Comparison of ENCODE assay signal across 8 cellular contexts in genomic region chr9:133144142-133144886, GRCh38. TPM values are rescaled to one million over a fixed set of nuclear protein-coding genes. Genes with fewer than 3 reads are reported as not detected.
DNase-seq lines count a peak whose midpoint lies in the region; ATAC-seq and TF ChIP-seq lines count a peak whose summit lies in the region.

No MANE protein-coding gene starts in this region.

- H3K36me3 Mint-ChIP-seq in Calu3 (ENCODE audit: insufficient read depth, unreplicated experiment) = peaks cover 23% of the 10 kb centered on the region
- no peaks in the 10 kb centered on the region for H3K36me3 Mint-ChIP-seq in activated naive CD8-positive, alpha-beta T cell treated with anti-CD3 and anti-CD28 coated beads for 36 hours

- peak overlapping the region; percentile 47 for H3K4me3 Mint-ChIP-seq in Calu3 (ENCODE audit: low read depth, unreplicated experiment)
- H3K4me3 Mint-ChIP-seq in activated naive CD8-positive, alpha-beta T cell treated with anti-CD3 and anti-CD28 coated beads for 36 hours = peak overlapping the region; percentile 63

- no peaks in the 10 kb centered on the region for H3K9me2 ChIP-seq in SU-DHL-6 (replicated peaks; ENCODE audit: insufficient read depth, low read length)

- intact Hi-C loops in Calu3 (cut with micrococcal nuclease; ENCODE audit: unreplicated experiment) (loop anchor here (1.0 to 10.0 kb wide), 2 partner anchors 41 to 110 kb away; partner anchors contain the start of gene GTF3C5), left cardiac atrium (cut with DNase I) (loop anchor here in 1 of 2 donors (2.0 to 10.0 kb wide), 2 partner anchors 40 to 100 kb away; no protein-coding TSS in a partner anchor), vagina (cut with DNase I) (loop anchor here (1.0 to 10.0 kb wide), 2 partner anchors 41 to 110 kb away; partner anchors contain the start of gene GTF3C5)

- H3K4me3 ChIP-seq in SU-DHL-6 (ENCODE audit: insufficient read depth, low read length, poor library complexity, severe bottlenecking) (no peak overlapping the region), vagina (peak overlapping the region; percentile 33 to 56)

- peak; percentile 81 for DNase-seq in Calu3
- peak; percentile 53 to 54 for DNase-seq in Kasumi-1 (lab: John Stamatoyannopoulos, UW)
- DNase-seq in activated naive CD8-positive, alpha-beta T cell treated with anti-CD3 and anti-CD28 coated beads for 36 hours = peak; percentile 96
- peak; percentile 73 for DNase-seq in left cardiac atrium
- peak; percentile 13 for DNase-seq in renal cortical epithelial cell (ENCODE audit: low read depth)
- no peak for DNase-seq in vagina (ENCODE audit: extremely low spot score in 2 of 2)

- peak overlapping the region; percentile 18; the same call in 1 of the 2 replicates for H3K9ac ChIP-seq in SU-DHL-6 (ENCODE audit: low read length)

- no peak overlapping the region for H2AFZ ChIP-seq in SU-DHL-6 (ENCODE audit: low read depth, low read length, severe bottlenecking)

- no peaks in the 10 kb centered on the region for H3K9me3 Mint-ChIP-seq in Calu3 (ENCODE audit: low read depth, unreplicated experiment)
- no peaks in the 10 kb centered on the region for H3K9me3 Mint-ChIP-seq in activated naive CD8-positive, alpha-beta T cell treated with anti-CD3 and anti-CD28 coated beads for 36 hours

- H3K4me1 Mint-ChIP-seq in Calu3 (ENCODE audit: low read depth, unreplicated experiment) = no peaks in the 10 kb centered on the region
- H3K4me1 Mint-ChIP-seq in activated naive CD8-positive, alpha-beta T cell treated with anti-CD3 and anti-CD28 coated beads for 36 hours = peaks cover 62% of the 10 kb centered on the region

- H3K27ac ChIP-seq in SU-DHL-6 (ENCODE audit: low read depth, low read length) = no peak overlapping the region
- peak overlapping the region; percentile 51 for H3K27ac ChIP-seq in vagina

- ATAC-seq in GM21390 (IDR thresholded peaks at IDR 0.05; ENCODE audit: unreplicated experiment) = peak; percentile 63
- peak; percentile 41 to 48 for ATAC-seq in left cardiac atrium

- no peaks in the 10 kb centered on the region for H3K27me3 Mint-ChIP-seq in Calu3 (ENCODE audit: unreplicated experiment)
- no peaks in the 10 kb centered on the region for H3K27me3 Mint-ChIP-seq in activated naive CD8-positive, alpha-beta T cell treated with anti-CD3 and anti-CD28 coated beads for 36 hours

- H3K36me3 ChIP-seq in SU-DHL-6 (ENCODE audit: low read length) (no peaks in the 10 kb centered on the region), vagina (no peaks in the 10 kb centered on the region)

- H3K9me3 ChIP-seq in SU-DHL-6 (ENCODE audit: insufficient read depth, low read length) (no peaks in the 10 kb centered on the region), vagina (no peaks in the 10 kb centered on the region)

- H3K27me3 ChIP-seq in SU-DHL-6 (ENCODE audit: low read length) (no peaks in the 10 kb centered on the region), vagina (no peaks in the 10 kb centered on the region)

- H3K79me2 ChIP-seq in SU-DHL-6 (ENCODE audit: insufficient read depth, low read length) = peaks cover 9% of the 10 kb centered on the region; the same call in 1 of the 2 replicates

- peaks cover 8% of the 10 kb centered on the region; the same call in 1 of the 2 replicates for H3F3A ChIP-seq in SU-DHL-6 (ENCODE audit: insufficient read depth)

- BruUV-seq in Calu3 (replicated peaks; lab: Mats Ljungman, UMichigan) = no TSS peak

- H3K27ac Mint-ChIP-seq in Calu3 (ENCODE audit: unreplicated experiment) = no peak overlapping the region
- peak overlapping the region; percentile 86 for H3K27ac Mint-ChIP-seq in activated naive CD8-positive, alpha-beta T cell treated with anti-CD3 and anti-CD28 coated beads for 36 hours

- TF ChIP-seq POLR2A in vagina (IDR thresholded peaks at IDR 0.05) = no peak

- H3K4me2 ChIP-seq in SU-DHL-6 (ENCODE audit: low read depth, low read length, poor library complexity, severe bottlenecking) = peak overlapping the region; percentile 55

- TF ChIP-seq CTCF in Calu3 (IDR thresholded peaks at IDR 0.05; ENCODE audit: unreplicated experiment) = peak; percentile 91
- peak; percentile 97 for TF ChIP-seq CTCF in SU-DHL-6 (IDR thresholded peaks at IDR 0.05; ENCODE audit: insufficient read depth, low read length, poor library complexity, severe bottlenecking)
- peak; percentile 94 to 98 (median 96) for TF ChIP-seq CTCF in vagina (IDR thresholded peaks at IDR 0.05)

- peaks cover 86% of the 10 kb centered on the region for H3K4me1 ChIP-seq in vagina

- CTCF ChIA-PET in Calu3 (lab: Charles Lee) = interaction anchor here (0.5 to 2.5 kb wide), 9 partner anchors 9 to 41 kb away, joined by 3 to 40 read pairs (median 5); no protein-coding TSS in a partner anchor

- H4K20me1 ChIP-seq in SU-DHL-6 (ENCODE audit: low read depth, low read length) = peaks cover 10% of the 10 kb centered on the region; the same call in 1 of the 2 replicates

RNA-seq across cellular contexts. Expression of gene GBGT1, which starts 19.4 kb away (rescaled TPM):
- total RNA-seq in Calu3 (2022) (not detected in 2 replicates), left cardiac atrium (10 to 100 TPM; 10.8 to 12.8 TPM), renal cortical epithelial cell (3.1 and 5.1 TPM in 2 replicates), vagina (27.0 TPM)
- total RNA-seq in activated naive CD8-positive, alpha-beta T cell treated with anti-CD3 and anti-CD28 coated beads for 36 hours = 1 to 10 TPM; 1.6 to 2.9 TPM

RNA-seq across cellular contexts. Expression of gene RALGDS, which starts 23.3 kb away (rescaled TPM):
- total RNA-seq in Calu3 (2022) (13.7 and 18.2 TPM in 2 replicates), left cardiac atrium (10 to 100 TPM; 27.0 to 29.3 TPM), renal cortical epithelial cell (16.0 and 35.4 TPM in 2 replicates), vagina (85.0 TPM)
- total RNA-seq in activated naive CD8-positive, alpha-beta T cell treated with anti-CD3 and anti-CD28 coated beads for 36 hours = 10 to 100 TPM; 50.3 to 51.9 TPM

Comparison
In these comparisons a context has a peak if more than half of its experiments do, and no peak if none do; other contexts are left out.
1. DNase-seq: peak in Calu3 (single experiment), Kasumi-1 (2 of 2), activated naive CD8-positive, alpha-beta T cell treated with anti-CD3 and anti-CD28 coated beads for 36 hours (single experiment), left cardiac atrium (single experiment) and renal cortical epithelial cell (single experiment); none in vagina (0 of 2).
2. Peak in every context shown above with its lines, with median percentiles within 50 percentile points of each other: CTCF ChIP-seq.